Comparison of ENCODE assay signal across 19 cellular contexts in genomic region chr2:156003780-156004179, GRCh38.
"Had no signal": no experiment of that assay in that cellular context is flagged by ENCODE, and none has a peak within 500 bp of the region (broad histone marks: within the 10 kb centered on the region; RNA-seq: fewer than 3 reads in every experiment).

No MANE protein-coding gene starts in this region.

- H3K9me3 Mint-ChIP-seq: naive thymus-derived CD8-positive, alpha-beta T cell; stimulated activated memory B cell treated with anti-CD40 and anti-IgM and Interleukin-4, amounts not matched to agents 10 μg/mL and 1 μg/mL and 100 μg/mL, for 72 hours; stimulated activated naive CD8-positive, alpha-beta T cell treated with anti-CD3 and anti-CD28 coated beads, Interleukin-15, Interleukin-2, amounts not matched to agents 100 ng/mL and 50 ng/mL, for 24 hours had no signal

- ATAC-seq: gastrocnemius medialis; left lobe of liver; mucosa of descending colon; naive thymus-derived CD8-positive, alpha-beta T cell; psoas muscle; sciatic nerve; stimulated activated memory B cell treated with anti-CD40 and anti-IgM and Interleukin-4, amounts not matched to agents 10 μg/mL and 1 μg/mL and 100 μg/mL, for 72 hours had no signal

- H3K27me3 ChIP-seq: esophagus muscularis mucosa, gastrocnemius medialis, neutrophil, spleen, tibial artery, upper lobe of left lung, uterus had no signal

- H3K4me3 Mint-ChIP-seq: naive thymus-derived CD8-positive, alpha-beta T cell; stimulated activated memory B cell treated with anti-CD40 and anti-IgM and Interleukin-4, amounts not matched to agents 10 μg/mL and 1 μg/mL and 100 μg/mL, for 72 hours; stimulated activated naive CD8-positive, alpha-beta T cell treated with anti-CD3 and anti-CD28 coated beads, Interleukin-15, Interleukin-2, amounts not matched to agents 100 ng/mL and 50 ng/mL, for 24 hours had no signal

- DNase-seq: effector CD4-positive, alpha-beta T cell; gastrocnemius medialis; islet precursor cell; mucosa of descending colon; naive thymus-derived CD8-positive, alpha-beta T cell; psoas muscle; spleen; stimulated activated CD4-positive, alpha-beta T cell treated with anti-CD3 and anti-CD28 coated beads, Interleukin-15, amount 100 ng/mL, for 24 hours; stimulated activated CD4-positive, alpha-beta T cell treated with anti-CD3 and anti-CD28 coated beads, Interleukin-1b, Interleukin-23, amount 100 ng/mL, for 48 hours; stimulated activated CD4-positive, alpha-beta T cell treated with anti-CD3 and anti-CD28 coated beads, Interleukin-4, amount 100 ng/mL, for 24 hours; tibial artery; upper lobe of left lung; uterus had no signal

- H3K4me3 ChIP-seq: esophagus muscularis mucosa, gastrocnemius medialis, mucosa of descending colon, psoas muscle, spleen, tibial artery, upper lobe of left lung, uterus had no signal

- H3K27me3 Mint-ChIP-seq: stimulated activated memory B cell treated with anti-CD40 and anti-IgM and Interleukin-4, amounts not matched to agents 10 μg/mL and 1 μg/mL and 100 μg/mL, for 72 hours; stimulated activated naive CD8-positive, alpha-beta T cell treated with anti-CD3 and anti-CD28 coated beads, Interleukin-15, Interleukin-2, amounts not matched to agents 100 ng/mL and 50 ng/mL, for 24 hours had no signal

- H3K36me3 Mint-ChIP-seq: naive thymus-derived CD8-positive, alpha-beta T cell; stimulated activated memory B cell treated with anti-CD40 and anti-IgM and Interleukin-4, amounts not matched to agents 10 μg/mL and 1 μg/mL and 100 μg/mL, for 72 hours had no signal

- H3K36me3 ChIP-seq: esophagus muscularis mucosa, gastrocnemius medialis, neutrophil, spleen, tibial artery, upper lobe of left lung, uterus had no signal

- H3K27ac Mint-ChIP-seq: naive thymus-derived CD8-positive, alpha-beta T cell; stimulated activated memory B cell treated with anti-CD40 and anti-IgM and Interleukin-4, amounts not matched to agents 10 μg/mL and 1 μg/mL and 100 μg/mL, for 72 hours; stimulated activated naive CD8-positive, alpha-beta T cell treated with anti-CD3 and anti-CD28 coated beads, Interleukin-15, Interleukin-2, amounts not matched to agents 100 ng/mL and 50 ng/mL, for 24 hours had no signal

- H3K9me3 ChIP-seq: esophagus muscularis mucosa, gastrocnemius medialis, mucosa of descending colon, neutrophil, psoas muscle, spleen, tibial artery, upper lobe of left lung, uterus had no signal

- H3K27ac ChIP-seq: esophagus muscularis mucosa, gastrocnemius medialis, neutrophil, psoas muscle, spleen, tibial artery, upper lobe of left lung, uterus had no signal

- H3K4me1 ChIP-seq: esophagus muscularis mucosa, gastrocnemius medialis, psoas muscle, spleen, tibial artery, upper lobe of left lung, uterus had no signal

- H3K4me1 Mint-ChIP-seq: naive thymus-derived CD8-positive, alpha-beta T cell; stimulated activated memory B cell treated with anti-CD40 and anti-IgM and Interleukin-4, amounts not matched to agents 10 μg/mL and 1 μg/mL and 100 μg/mL, for 72 hours had no signal
